Comparison of ENCODE assay signal across 24 cellular contexts in the genomic region with DNA sequence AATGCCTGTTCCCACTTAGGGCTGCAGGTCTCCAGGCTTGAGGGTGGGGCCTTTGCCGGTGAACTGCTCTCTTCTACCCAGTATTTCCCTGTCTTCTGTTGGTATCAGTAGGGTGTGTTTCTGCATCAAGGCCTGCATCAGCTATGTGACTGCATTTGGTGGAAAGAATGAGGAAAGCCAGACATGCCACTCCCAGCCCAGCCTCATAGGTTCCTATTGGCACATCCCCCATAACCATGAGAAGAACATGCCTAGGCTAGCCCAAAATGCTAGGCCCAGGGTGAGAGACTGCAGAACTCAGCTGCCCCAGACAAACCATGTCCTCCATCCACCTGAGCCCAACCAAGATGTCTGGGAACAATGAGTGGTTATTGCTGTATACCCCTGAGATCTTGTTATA.
"Had no signal": no experiment of that assay in that cellular context is flagged by ENCODE, and none has a peak within 500 bp of the region (broad histone marks: within the 10 kb centered on the region; RNA-seq: fewer than 3 reads in every experiment).

No MANE protein-coding gene starts in this region.

- H3K36me3 ChIP-seq: heart left ventricle, ovary, spleen, tibial artery, upper lobe of right lung, vagina had no signal

- H3K27me3 ChIP-seq: ovary, spleen, tibial artery, upper lobe of right lung, vagina had no signal

- H3K4me3 ChIP-seq: coronary artery, heart left ventricle, ovary, psoas muscle, spleen, tibial artery, upper lobe of right lung, vagina had no signal

- DNase-seq: effector CD4-positive, alpha-beta T cell; endodermal cell; foreskin melanocyte; heart left ventricle; hippocampal formation; kidney glomerular epithelial cell; natural killer cell; ovary; psoas muscle; spleen; stimulated activated CD4-positive, alpha-beta T cell treated with anti-CD3 and anti-CD28 coated beads, Interleukin-15, amount 100 ng/mL, for 24 hours; stimulated activated CD4-positive, alpha-beta T cell treated with anti-CD3 and anti-CD28 coated beads, Interleukin-1b, Interleukin-23, amount 100 ng/mL, for 48 hours; stimulated activated CD4-positive, alpha-beta T cell treated with anti-CD3 and anti-CD28 coated beads, Interleukin-4, amount 100 ng/mL, for 24 hours; tibial artery; upper lobe of right lung had no signal

- ATAC-seq: heart left ventricle; left lobe of liver; natural killer cell; psoas muscle; sciatic nerve; stimulated activated memory B cell treated with anti-CD40 and anti-IgM and Interleukin-4, amounts not matched to agents 10 μg/mL and 1 μg/mL and 100 μg/mL, for 72 hours; upper lobe of right lung had no signal

- H3K27ac Mint-ChIP-seq: endodermal cell; mesothelial cell of epicardium; natural killer cell; stimulated activated memory B cell treated with anti-CD40 and anti-IgM and Interleukin-4, amounts not matched to agents 10 μg/mL and 1 μg/mL and 100 μg/mL, for 72 hours; stimulated activated naive CD8-positive, alpha-beta T cell treated with anti-CD3 and anti-CD28 coated beads, Interleukin-15, Interleukin-2, amounts not matched to agents 100 ng/mL and 50 ng/mL, for 24 hours had no signal

- H3K27me3 Mint-ChIP-seq: stimulated activated memory B cell treated with anti-CD40 and anti-IgM and Interleukin-4, amounts not matched to agents 10 μg/mL and 1 μg/mL and 100 μg/mL, for 72 hours; stimulated activated naive CD8-positive, alpha-beta T cell treated with anti-CD3 and anti-CD28 coated beads, Interleukin-15, Interleukin-2, amounts not matched to agents 100 ng/mL and 50 ng/mL, for 24 hours had no signal

- H3K4me1 Mint-ChIP-seq: endodermal cell; mesothelial cell of epicardium; natural killer cell; stimulated activated memory B cell treated with anti-CD40 and anti-IgM and Interleukin-4, amounts not matched to agents 10 μg/mL and 1 μg/mL and 100 μg/mL, for 72 hours had no signal

- H3K4me1 ChIP-seq: heart left ventricle, psoas muscle, spleen, tibial artery, upper lobe of right lung, vagina had no signal

- H3K36me3 Mint-ChIP-seq: mesothelial cell of epicardium; natural killer cell; stimulated activated memory B cell treated with anti-CD40 and anti-IgM and Interleukin-4, amounts not matched to agents 10 μg/mL and 1 μg/mL and 100 μg/mL, for 72 hours had no signal

- FAIRE-seq: endothelial cell of umbilical vein had no signal

- H3K9me3 ChIP-seq: ovary, psoas muscle, upper lobe of right lung, vagina had no signal

- H3K27ac ChIP-seq: coronary artery, heart left ventricle, ovary, psoas muscle, spleen, tibial artery, upper lobe of right lung, vagina had no signal

- H3K4me3 Mint-ChIP-seq: endodermal cell; mesothelial cell of epicardium; natural killer cell; neural crest cell; stimulated activated memory B cell treated with anti-CD40 and anti-IgM and Interleukin-4, amounts not matched to agents 10 μg/mL and 1 μg/mL and 100 μg/mL, for 72 hours; stimulated activated naive CD8-positive, alpha-beta T cell treated with anti-CD3 and anti-CD28 coated beads, Interleukin-15, Interleukin-2, amounts not matched to agents 100 ng/mL and 50 ng/mL, for 24 hours had no signal

- H3K9me3 Mint-ChIP-seq: stimulated activated memory B cell treated with anti-CD40 and anti-IgM and Interleukin-4, amounts not matched to agents 10 μg/mL and 1 μg/mL and 100 μg/mL, for 72 hours; stimulated activated naive CD8-positive, alpha-beta T cell treated with anti-CD3 and anti-CD28 coated beads, Interleukin-15, Interleukin-2, amounts not matched to agents 100 ng/mL and 50 ng/mL, for 24 hours had no signal
